In genomic region chr10:74034301-74034700, GRCh38 we compare ENCODE assay signal across 13 cellular contexts. TPM values are rescaled to one million over a fixed set of nuclear protein-coding genes. Genes with fewer than 3 reads are reported as not detected.
DNase-seq lines count a peak whose midpoint lies in the region; ATAC-seq and TF ChIP-seq lines count a peak whose summit lies in the region.
"Had no signal": no experiment of that assay in that cellular context is flagged by ENCODE, and none has a peak within 500 bp of the region (broad histone marks: within the 10 kb centered on the region; RNA-seq: fewer than 3 reads in every experiment).

No MANE protein-coding gene starts in this region.

- H3K9me3 ChIP-seq in left ventricle myocardium inferior (replicated peaks) (no peaks in the 10 kb centered on the region), right atrium auricular region (no peaks in the 10 kb centered on the region), hepatocyte (ENCODE audit: low read depth) (no peaks in the 10 kb centered on the region), upper lobe of right lung (no peaks in the 10 kb centered on the region)
- H3K9me3 ChIP-seq: BE2C, pancreas, Peyer's patch had no signal

- H3K9me2 ChIP-seq in hepatocyte (replicated peaks; ENCODE audit: insufficient read depth), result no peaks in the 10 kb centered on the region

- TF ChIP-seq CTCF in left ventricle myocardium inferior (IDR thresholded peaks at IDR 0.05; ENCODE audit: borderline replicate concordance), result no peak
- no peak for TF ChIP-seq CTCF in right atrium auricular region (IDR thresholded peaks at IDR 0.05)
- no peak for TF ChIP-seq CTCF in hepatocyte (IDR thresholded peaks at IDR 0.05; ENCODE audit: poor library complexity)
- no peak for TF ChIP-seq CTCF in upper lobe of right lung (IDR thresholded peaks at IDR 0.05)

- no peak overlapping the region for H3K4me3 ChIP-seq in left ventricle myocardium inferior
- H3K4me3 ChIP-seq in right atrium auricular region, result no peak overlapping the region
- no peak overlapping the region for H3K4me3 ChIP-seq in hepatocyte
- no peak overlapping the region for H3K4me3 ChIP-seq in upper lobe of right lung
- H3K4me3 ChIP-seq: pancreas, Peyer's patch had no signal

- H3K79me2 ChIP-seq in hepatocyte, result peaks cover 55% of the 10 kb centered on the region

- intact Hi-C loops in left ventricle myocardium inferior (cut with micrococcal nuclease) (no loop called here), upper lobe of right lung (cut with DNase I) (no loop called here)

- peaks cover 8% of the 10 kb centered on the region for H3K36me3 ChIP-seq in left ventricle myocardium inferior
- no peaks in the 10 kb centered on the region for H3K36me3 ChIP-seq in right atrium auricular region
- H3K36me3 ChIP-seq in hepatocyte (replicated peaks; ENCODE audit: insufficient read depth, low read depth), result no peaks in the 10 kb centered on the region
- no peaks in the 10 kb centered on the region for H3K36me3 ChIP-seq in upper lobe of right lung
- H3K36me3 ChIP-seq: BE2C, pancreas, Peyer's patch had no signal

- DNase-seq in left ventricle myocardium inferior (no peak), right atrium auricular region (ENCODE audit: low spot score) (no peak), hepatocyte (ENCODE audit: low spot score) (no peak), upper lobe of right lung (no peak), HuH-7 (ENCODE audit: low spot score) (no peak)
- DNase-seq in activated effector memory CD4-positive, alpha-beta T cell treated with Interleukin-2 at 50 U/mL for 16 hours, result no peak
- no peak for DNase-seq in activated CD4-positive, alpha-beta T cell treated with anti-CD3 and anti-CD28 coated beads, Interleukin-2, amount 50 U/mL, for 48 hours
- DNase-seq: activated CD8-positive, alpha-beta T cell treated with anti-CD3 and anti-CD28 coated beads for 36 hours; BE2C; NCI-H146; pancreas; Peyer's patch had no signal

- WGBS in hepatocyte (ENCODE audit: low lambda C conversion rate, missing lambda C conversion rate), result 77% methylated on average over 2 of the region's 2 CpGs

- no peak overlapping the region for H2AFZ ChIP-seq in hepatocyte

- H3K4me1 ChIP-seq in left ventricle myocardium inferior, result peaks cover 97% of the 10 kb centered on the region
- peaks cover 0 to 80% of the 10 kb centered on the region in 2 donors for H3K4me1 ChIP-seq in right atrium auricular region
- peaks cover 6% of the 10 kb centered on the region for H3K4me1 ChIP-seq in hepatocyte (ENCODE audit: insufficient read depth)
- H3K4me1 ChIP-seq in upper lobe of right lung, result peaks cover 56% of the 10 kb centered on the region
- H3K4me1 ChIP-seq: BE2C, Peyer's patch had no signal

- no peaks in the 10 kb centered on the region for H3K27me3 ChIP-seq in left ventricle myocardium inferior (ENCODE audit: low read depth)
- H3K27me3 ChIP-seq in right atrium auricular region, result no peaks in the 10 kb centered on the region
- H3K27me3 ChIP-seq in hepatocyte, result no peaks in the 10 kb centered on the region
- H3K27me3 ChIP-seq in upper lobe of right lung, result no peaks in the 10 kb centered on the region
- H3K27me3 ChIP-seq: BE2C, pancreas, Peyer's patch had no signal

- ATAC-seq in HG03565 (IDR thresholded peaks at IDR 0.05; ENCODE audit: unreplicated experiment), result peak; percentile 57
- ATAC-seq in upper lobe of right lung, result peak; percentile 69
- ATAC-seq: activated CD8-positive, alpha-beta T cell treated with anti-CD3 and anti-CD28 coated beads for 36 hours; pancreas had no signal

- H4K20me1 ChIP-seq in hepatocyte (ENCODE audit: insufficient read depth, poor library complexity, severe bottlenecking), result no peaks in the 10 kb centered on the region

- H3K27ac ChIP-seq in left ventricle myocardium inferior (replicated peaks) (peak overlapping the region; percentile 53), right atrium auricular region (peak overlapping the region in 1 of 2 donors; percentile 73), hepatocyte (peak overlapping the region; percentile 0), upper lobe of right lung (peak overlapping the region; percentile 1)
- H3K27ac ChIP-seq: pancreas, Peyer's patch had no signal

- H3K4me2 ChIP-seq in hepatocyte, result no peak overlapping the region

RNA-seq across cellular contexts. Expression of gene VCL, which starts 36.4 kb away (rescaled TPM):
- total RNA-seq in left ventricle myocardium inferior (227 TPM), right atrium auricular region (100 to 1,000 TPM; 173 to 216 TPM), hepatocyte (77.3 and 93.4 TPM in 2 replicates), upper lobe of right lung (148 TPM)
- polyA plus RNA-seq in hepatocyte, result 60.8 and 64.0 TPM in 2 replicates
